ENCODE assay signal across 1 cellular context in the genomic region with DNA sequence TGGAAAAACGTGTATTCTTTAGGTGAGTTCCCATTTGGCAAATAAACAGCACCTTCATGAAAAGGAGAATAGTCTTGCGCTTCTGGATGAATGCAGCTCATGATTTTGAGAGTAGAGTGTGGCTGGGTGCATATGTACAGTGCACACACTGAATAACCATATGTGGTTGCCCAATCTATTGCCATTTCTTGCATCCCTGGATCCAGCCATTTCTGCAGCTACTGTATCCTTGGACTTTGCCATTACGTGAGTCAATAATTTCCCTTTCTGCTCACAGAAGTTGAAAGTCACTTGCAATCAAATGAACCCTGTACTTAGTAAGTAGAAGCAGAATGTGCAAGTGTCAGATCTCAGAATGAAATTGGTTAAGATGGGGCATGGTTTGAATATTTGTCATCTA.
TF ChIP-seq lines count a peak whose summit lies in the region.

No MANE protein-coding gene starts in this region.

TF ChIP-seq in HepG2, 621 proteins besides CTCF, POLR2A, EP300 and RAD21 (continued from another document and continues in another):
- no peak for TF ChIP-seq PTBP1 (IDR thresholded peaks at IDR 0.05; ENCODE audit: low read depth, low read length, poor library complexity, severe bottlenecking)
- no peak for TF ChIP-seq SNRNP70 (IDR thresholded peaks at IDR 0.05; ENCODE audit: low read depth, low read length)
- TF ChIP-seq PRPF4 (IDR thresholded peaks at IDR 0.05; ENCODE audit: low read depth, low read length, poor library complexity, severe bottlenecking), result no peak
- TF ChIP-seq NR2F2 (IDR thresholded peaks at IDR 0.05; ENCODE audit: borderline replicate concordance, low read depth), result no peak
- no peak for TF ChIP-seq ZNF17 (CRISPR knock-in tag; IDR thresholded peaks at IDR 0.05)
- TF ChIP-seq ETV6 (CRISPR knock-in tag; conservative IDR thresholded peaks at IDR 0.05), result no peak
- peak; percentile 90 for TF ChIP-seq MIXL1 (CRISPR knock-in tag; IDR thresholded peaks at IDR 0.05)
- TF ChIP-seq NR2C2 (CRISPR knock-in tag; IDR thresholded peaks at IDR 0.05; ENCODE audit: borderline replicate concordance), result peak; percentile 39; the same call in 1 of the 2 replicates
- TF ChIP-seq ZNF816 (CRISPR knock-in tag; IDR thresholded peaks at IDR 0.05; ENCODE audit: borderline replicate concordance), result no peak
- TF ChIP-seq, protein P1, sequence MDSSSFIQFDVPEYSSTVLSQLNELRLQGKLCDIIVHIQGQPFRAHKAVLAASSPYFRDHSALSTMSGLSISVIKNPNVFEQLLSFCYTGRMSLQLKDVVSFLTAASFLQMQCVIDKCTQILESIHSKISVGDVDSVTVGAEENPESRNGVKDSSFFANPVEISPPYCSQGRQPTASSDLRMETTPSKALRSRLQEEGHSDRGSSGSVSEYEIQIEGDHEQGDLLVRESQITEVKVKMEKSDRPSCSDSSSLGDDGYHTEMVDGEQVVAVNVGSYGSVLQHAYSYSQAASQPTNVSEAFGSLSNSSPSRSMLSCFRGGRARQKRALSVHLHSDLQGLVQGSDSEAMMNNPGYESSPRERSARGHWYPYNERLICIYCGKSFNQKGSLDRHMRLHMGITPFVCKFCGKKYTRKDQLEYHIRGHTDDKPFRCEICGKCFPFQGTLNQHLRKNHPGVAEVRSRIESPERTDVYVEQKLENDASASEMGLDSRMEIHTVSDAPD (CRISPR knock-in tag; IDR thresholded peaks at IDR 0.05), result peak; percentile 61; the same call in 1 of the 2 replicates
- TF ChIP-seq KDM2A (CRISPR knock-in tag; IDR thresholded peaks at IDR 0.05; ENCODE audit: borderline replicate concordance, low read depth), result no peak
- no peak for TF ChIP-seq ZNF660 (CRISPR knock-in tag; IDR thresholded peaks at IDR 0.05; ENCODE audit: borderline replicate concordance, low read depth)
- TF ChIP-seq MBD4 (IDR thresholded peaks at IDR 0.05; ENCODE audit: borderline replicate concordance, low read length), result no peak
- TF ChIP-seq, protein P2, sequence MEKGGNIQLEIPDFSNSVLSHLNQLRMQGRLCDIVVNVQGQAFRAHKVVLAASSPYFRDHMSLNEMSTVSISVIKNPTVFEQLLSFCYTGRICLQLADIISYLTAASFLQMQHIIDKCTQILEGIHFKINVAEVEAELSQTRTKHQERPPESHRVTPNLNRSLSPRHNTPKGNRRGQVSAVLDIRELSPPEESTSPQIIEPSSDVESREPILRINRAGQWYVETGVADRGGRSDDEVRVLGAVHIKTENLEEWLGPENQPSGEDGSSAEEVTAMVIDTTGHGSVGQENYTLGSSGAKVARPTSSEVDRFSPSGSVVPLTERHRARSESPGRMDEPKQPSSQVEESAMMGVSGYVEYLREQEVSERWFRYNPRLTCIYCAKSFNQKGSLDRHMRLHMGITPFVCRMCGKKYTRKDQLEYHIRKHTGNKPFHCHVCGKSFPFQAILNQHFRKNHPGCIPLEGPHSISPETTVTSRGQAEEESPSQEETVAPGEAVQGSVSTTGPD (CRISPR knock-in tag; IDR thresholded peaks at IDR 0.05), result no peak
- TF ChIP-seq TOPORS (CRISPR knock-in tag; IDR thresholded peaks at IDR 0.05), result no peak
- no peak for TF ChIP-seq JUN (CRISPR knock-in tag; IDR thresholded peaks at IDR 0.05)
- no peak for TF ChIP-seq HNRNPH1 (optimal IDR thresholded peaks at IDR 0.05; ENCODE audit: low read depth, low read length)
- TF ChIP-seq ZNF577 (CRISPR knock-in tag; IDR thresholded peaks at IDR 0.05; ENCODE audit: borderline replicate concordance, low read depth), result no peak
- TF ChIP-seq EHMT2 (IDR thresholded peaks at IDR 0.05; ENCODE audit: borderline replicate concordance, low read depth, low read length), result peak; percentile 44; the same call in 1 of the 2 replicates
- no peak for TF ChIP-seq ZMAT3 (CRISPR knock-in tag; conservative IDR thresholded peaks at IDR 0.05)
- TF ChIP-seq ZFYVE20 (CRISPR knock-in tag; IDR thresholded peaks at IDR 0.05; ENCODE audit: borderline replicate concordance, low read depth), result no peak
- 0 out of 2 replicates have a peak, but pooled peaks have one; percentile 12 for TF ChIP-seq ZNF24 (IDR thresholded peaks at IDR 0.05)
- no peak for TF ChIP-seq CBX1 (IDR thresholded peaks at IDR 0.05; ENCODE audit: low read depth)
- no peak for TF ChIP-seq ZNF143 (CRISPR knock-in tag; IDR thresholded peaks at IDR 0.05)
- TF ChIP-seq, protein P3, sequence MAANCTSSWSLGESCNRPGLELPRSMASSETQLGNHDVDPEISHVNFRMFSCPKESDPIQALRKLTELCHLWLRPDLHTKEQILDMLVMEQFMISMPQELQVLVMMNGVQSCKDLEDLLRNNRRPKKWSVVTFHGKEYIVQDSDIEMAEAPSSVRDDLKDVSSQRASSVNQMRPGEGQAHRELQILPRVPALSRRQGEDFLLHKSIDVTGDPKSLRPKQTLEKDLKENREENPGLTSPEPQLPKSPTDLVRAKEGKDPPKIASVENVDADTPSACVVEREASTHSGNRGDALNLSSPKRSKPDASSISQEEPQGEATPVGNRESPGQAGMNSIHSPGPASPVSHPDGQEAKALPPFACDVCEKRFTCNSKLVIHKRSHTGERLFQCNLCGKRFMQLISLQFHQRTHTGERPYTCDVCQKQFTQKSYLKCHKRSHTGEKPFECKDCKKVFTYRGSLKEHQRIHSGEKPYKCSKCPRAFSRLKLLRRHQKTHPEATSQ (CRISPR knock-in tag; IDR thresholded peaks at IDR 0.05; ENCODE audit: borderline replicate concordance), result no peak
- TF ChIP-seq, protein P4, sequence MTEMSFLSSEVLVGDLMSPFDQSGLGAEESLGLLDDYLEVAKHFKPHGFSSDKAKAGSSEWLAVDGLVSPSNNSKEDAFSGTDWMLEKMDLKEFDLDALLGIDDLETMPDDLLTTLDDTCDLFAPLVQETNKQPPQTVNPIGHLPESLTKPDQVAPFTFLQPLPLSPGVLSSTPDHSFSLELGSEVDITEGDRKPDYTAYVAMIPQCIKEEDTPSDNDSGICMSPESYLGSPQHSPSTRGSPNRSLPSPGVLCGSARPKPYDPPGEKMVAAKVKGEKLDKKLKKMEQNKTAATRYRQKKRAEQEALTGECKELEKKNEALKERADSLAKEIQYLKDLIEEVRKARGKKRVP (CRISPR knock-in tag; IDR thresholded peaks at IDR 0.05), result peak in 1 of 2 experiments; percentile 38; a peak in 1 of 4 replicates
- TF ChIP-seq, protein P5, sequence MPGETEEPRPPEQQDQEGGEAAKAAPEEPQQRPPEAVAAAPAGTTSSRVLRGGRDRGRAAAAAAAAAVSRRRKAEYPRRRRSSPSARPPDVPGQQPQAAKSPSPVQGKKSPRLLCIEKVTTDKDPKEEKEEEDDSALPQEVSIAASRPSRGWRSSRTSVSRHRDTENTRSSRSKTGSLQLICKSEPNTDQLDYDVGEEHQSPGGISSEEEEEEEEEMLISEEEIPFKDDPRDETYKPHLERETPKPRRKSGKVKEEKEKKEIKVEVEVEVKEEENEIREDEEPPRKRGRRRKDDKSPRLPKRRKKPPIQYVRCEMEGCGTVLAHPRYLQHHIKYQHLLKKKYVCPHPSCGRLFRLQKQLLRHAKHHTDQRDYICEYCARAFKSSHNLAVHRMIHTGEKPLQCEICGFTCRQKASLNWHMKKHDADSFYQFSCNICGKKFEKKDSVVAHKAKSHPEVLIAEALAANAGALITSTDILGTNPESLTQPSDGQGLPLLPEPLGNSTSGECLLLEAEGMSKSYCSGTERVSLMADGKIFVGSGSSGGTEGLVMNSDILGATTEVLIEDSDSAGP (CRISPR knock-in tag; IDR thresholded peaks at IDR 0.05; ENCODE audit: borderline replicate concordance), result no peak
- TF ChIP-seq, protein P6, sequence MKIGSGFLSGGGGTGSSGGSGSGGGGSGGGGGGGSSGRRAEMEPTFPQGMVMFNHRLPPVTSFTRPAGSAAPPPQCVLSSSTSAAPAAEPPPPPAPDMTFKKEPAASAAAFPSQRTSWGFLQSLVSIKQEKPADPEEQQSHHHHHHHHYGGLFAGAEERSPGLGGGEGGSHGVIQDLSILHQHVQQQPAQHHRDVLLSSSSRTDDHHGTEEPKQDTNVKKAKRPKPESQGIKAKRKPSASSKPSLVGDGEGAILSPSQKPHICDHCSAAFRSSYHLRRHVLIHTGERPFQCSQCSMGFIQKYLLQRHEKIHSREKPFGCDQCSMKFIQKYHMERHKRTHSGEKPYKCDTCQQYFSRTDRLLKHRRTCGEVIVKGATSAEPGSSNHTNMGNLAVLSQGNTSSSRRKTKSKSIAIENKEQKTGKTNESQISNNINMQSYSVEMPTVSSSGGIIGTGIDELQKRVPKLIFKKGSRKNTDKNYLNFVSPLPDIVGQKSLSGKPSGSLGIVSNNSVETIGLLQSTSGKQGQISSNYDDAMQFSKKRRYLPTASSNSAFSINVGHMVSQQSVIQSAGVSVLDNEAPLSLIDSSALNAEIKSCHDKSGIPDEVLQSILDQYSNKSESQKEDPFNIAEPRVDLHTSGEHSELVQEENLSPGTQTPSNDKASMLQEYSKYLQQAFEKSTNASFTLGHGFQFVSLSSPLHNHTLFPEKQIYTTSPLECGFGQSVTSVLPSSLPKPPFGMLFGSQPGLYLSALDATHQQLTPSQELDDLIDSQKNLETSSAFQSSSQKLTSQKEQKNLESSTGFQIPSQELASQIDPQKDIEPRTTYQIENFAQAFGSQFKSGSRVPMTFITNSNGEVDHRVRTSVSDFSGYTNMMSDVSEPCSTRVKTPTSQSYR (CRISPR knock-in tag; IDR thresholded peaks at IDR 0.05; ENCODE audit: borderline replicate concordance), result no peak
- TF ChIP-seq, protein P7, sequence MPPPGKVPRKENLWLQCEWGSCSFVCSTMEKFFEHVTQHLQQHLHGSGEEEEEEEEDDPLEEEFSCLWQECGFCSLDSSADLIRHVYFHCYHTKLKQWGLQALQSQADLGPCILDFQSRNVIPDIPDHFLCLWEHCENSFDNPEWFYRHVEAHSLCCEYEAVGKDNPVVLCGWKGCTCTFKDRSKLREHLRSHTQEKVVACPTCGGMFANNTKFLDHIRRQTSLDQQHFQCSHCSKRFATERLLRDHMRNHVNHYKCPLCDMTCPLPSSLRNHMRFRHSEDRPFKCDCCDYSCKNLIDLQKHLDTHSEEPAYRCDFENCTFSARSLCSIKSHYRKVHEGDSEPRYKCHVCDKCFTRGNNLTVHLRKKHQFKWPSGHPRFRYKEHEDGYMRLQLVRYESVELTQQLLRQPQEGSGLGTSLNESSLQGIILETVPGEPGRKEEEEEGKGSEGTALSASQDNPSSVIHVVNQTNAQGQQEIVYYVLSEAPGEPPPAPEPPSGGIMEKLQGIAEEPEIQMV (CRISPR knock-in tag; IDR thresholded peaks at IDR 0.05; ENCODE audit: low read depth), result no peak
- TF ChIP-seq SALL2 (CRISPR knock-in tag; IDR thresholded peaks at IDR 0.05), result no peak
- 0 out of 2 replicates have a peak, but pooled peaks have one; percentile 29 for TF ChIP-seq ESRRA (CRISPR knock-in tag; IDR thresholded peaks at IDR 0.05; ENCODE audit: low read depth)
- no peak for TF ChIP-seq SOX6 (IDR thresholded peaks at IDR 0.05)
- peak; percentile 46; the same call in 1 of the 2 replicates for TF ChIP-seq SOX6 (CRISPR knock-in tag; IDR thresholded peaks at IDR 0.05)
- TF ChIP-seq MTA1 (CRISPR knock-in tag; IDR thresholded peaks at IDR 0.05; ENCODE audit: borderline replicate concordance), result no peak; the same call in 1 of the 2 replicates
- TF ChIP-seq SATB2 (CRISPR knock-in tag; IDR thresholded peaks at IDR 0.05), result no peak
- TF ChIP-seq, protein P8, sequence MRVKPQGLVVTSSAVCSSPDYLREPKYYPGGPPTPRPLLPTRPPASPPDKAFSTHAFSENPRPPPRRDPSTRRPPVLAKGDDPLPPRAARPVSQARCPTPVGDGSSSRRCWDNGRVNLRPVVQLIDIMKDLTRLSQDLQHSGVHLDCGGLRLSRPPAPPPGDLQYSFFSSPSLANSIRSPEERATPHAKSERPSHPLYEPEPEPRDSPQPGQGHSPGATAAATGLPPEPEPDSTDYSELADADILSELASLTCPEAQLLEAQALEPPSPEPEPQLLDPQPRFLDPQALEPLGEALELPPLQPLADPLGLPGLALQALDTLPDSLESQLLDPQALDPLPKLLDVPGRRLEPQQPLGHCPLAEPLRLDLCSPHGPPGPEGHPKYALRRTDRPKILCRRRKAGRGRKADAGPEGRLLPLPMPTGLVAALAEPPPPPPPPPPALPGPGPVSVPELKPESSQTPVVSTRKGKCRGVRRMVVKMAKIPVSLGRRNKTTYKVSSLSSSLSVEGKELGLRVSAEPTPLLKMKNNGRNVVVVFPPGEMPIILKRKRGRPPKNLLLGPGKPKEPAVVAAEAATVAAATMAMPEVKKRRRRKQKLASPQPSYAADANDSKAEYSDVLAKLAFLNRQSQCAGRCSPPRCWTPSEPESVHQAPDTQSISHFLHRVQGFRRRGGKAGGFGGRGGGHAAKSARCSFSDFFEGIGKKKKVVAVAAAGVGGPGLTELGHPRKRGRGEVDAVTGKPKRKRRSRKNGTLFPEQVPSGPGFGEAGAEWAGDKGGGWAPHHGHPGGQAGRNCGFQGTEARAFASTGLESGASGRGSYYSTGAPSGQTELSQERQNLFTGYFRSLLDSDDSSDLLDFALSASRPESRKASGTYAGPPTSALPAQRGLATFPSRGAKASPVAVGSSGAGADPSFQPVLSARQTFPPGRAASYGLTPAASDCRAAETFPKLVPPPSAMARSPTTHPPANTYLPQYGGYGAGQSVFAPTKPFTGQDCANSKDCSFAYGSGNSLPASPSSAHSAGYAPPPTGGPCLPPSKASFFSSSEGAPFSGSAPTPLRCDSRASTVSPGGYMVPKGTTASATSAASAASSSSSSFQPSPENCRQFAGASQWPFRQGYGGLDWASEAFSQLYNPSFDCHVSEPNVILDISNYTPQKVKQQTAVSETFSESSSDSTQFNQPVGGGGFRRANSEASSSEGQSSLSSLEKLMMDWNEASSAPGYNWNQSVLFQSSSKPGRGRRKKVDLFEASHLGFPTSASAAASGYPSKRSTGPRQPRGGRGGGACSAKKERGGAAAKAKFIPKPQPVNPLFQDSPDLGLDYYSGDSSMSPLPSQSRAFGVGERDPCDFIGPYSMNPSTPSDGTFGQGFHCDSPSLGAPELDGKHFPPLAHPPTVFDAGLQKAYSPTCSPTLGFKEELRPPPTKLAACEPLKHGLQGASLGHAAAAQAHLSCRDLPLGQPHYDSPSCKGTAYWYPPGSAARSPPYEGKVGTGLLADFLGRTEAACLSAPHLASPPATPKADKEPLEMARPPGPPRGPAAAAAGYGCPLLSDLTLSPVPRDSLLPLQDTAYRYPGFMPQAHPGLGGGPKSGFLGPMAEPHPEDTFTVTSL (CRISPR knock-in tag; IDR thresholded peaks at IDR 0.05; ENCODE audit: borderline replicate concordance), result peak; percentile 93
- TF ChIP-seq GATAD2A (CRISPR knock-in tag; IDR thresholded peaks at IDR 0.05), result peak; percentile 67; the same call in 1 of the 2 replicates
- no peak for TF ChIP-seq KDM5A (IDR thresholded peaks at IDR 0.05; ENCODE audit: borderline replicate concordance, low read length)
- no peak for TF ChIP-seq ZIK1 (CRISPR knock-in tag; IDR thresholded peaks at IDR 0.05; ENCODE audit: borderline replicate concordance, low read depth)
- no peak for TF ChIP-seq PCBP2 (optimal IDR thresholded peaks at IDR 0.05; ENCODE audit: low read depth, low read length, poor library complexity, severe bottlenecking)
- TF ChIP-seq, protein P9, sequence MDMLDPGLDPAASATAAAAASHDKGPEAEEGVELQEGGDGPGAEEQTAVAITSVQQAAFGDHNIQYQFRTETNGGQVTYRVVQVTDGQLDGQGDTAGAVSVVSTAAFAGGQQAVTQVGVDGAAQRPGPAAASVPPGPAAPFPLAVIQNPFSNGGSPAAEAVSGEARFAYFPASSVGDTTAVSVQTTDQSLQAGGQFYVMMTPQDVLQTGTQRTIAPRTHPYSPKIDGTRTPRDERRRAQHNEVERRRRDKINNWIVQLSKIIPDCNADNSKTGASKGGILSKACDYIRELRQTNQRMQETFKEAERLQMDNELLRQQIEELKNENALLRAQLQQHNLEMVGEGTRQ (IDR thresholded peaks at IDR 0.05; ENCODE audit: low read depth, low read length), result no peak
- TF ChIP-seq, protein P9 (CRISPR knock-in tag; IDR thresholded peaks at IDR 0.05; ENCODE audit: borderline replicate concordance), result no peak
